In the genomic region with DNA sequence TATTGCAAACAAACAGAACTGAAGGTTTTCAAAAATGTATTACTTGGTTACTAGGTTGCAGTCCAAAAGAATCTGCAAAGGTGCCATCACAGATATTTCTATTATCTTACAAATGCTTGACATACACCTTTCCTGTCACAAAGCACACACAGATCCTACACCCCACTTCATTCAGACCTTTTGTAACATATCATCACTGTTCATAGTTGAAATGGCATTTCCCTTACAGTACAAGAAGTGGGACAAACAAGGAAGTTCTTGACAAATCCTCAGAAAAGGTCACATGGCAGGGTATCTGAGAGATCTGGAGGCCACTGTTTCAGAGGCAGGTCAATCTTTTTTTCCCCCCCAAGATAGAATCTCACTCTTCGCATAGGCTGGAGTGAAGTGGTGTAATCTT, we compare ENCODE assay signal across 24 cellular contexts.
"Had no signal": no experiment of that assay in that cellular context is flagged by ENCODE, and none has a peak within 500 bp of the region (broad histone marks: within the 10 kb centered on the region; RNA-seq: fewer than 3 reads in every experiment).

No MANE protein-coding gene starts in this region.

- H3K9me3 ChIP-seq: Peyer's patch, SJCRH30 had no signal

- H3K4me3 ChIP-seq: Peyer's patch, SJCRH30 had no signal

- DNase-seq: activated B cell treated with CpG ODN at 0.5 μM for 24 hours; activated CD4-positive, alpha-beta T cell treated with anti-CD3 and anti-CD28 coated beads for 1 hour; activated CD4-positive, alpha-beta T cell treated with anti-CD3 and anti-CD28 coated beads, Interleukin-2, amount 50 U/mL, for 48 hours; activated effector memory CD4-positive, alpha-beta T cell treated with anti-CD3 and anti-CD28 coated beads, Interleukin-2, amount 50 U/mL, for 16 hours; activated naive CD4-positive, alpha-beta T cell treated with Interleukin-2 at 50 U/mL for 16 hours; activated naive CD8-positive, alpha-beta T cell treated with anti-CD3 and anti-CD28 coated beads for 36 hours; activated T-cell treated with anti-CD3 and anti-CD28 coated beads, Interleukin-2, amount 50 U/mL, for 4 hours; Karpas-422; MM.1S; NCI-H1092 treated with DMSO at 0.1 percent for 48 hours; NCI-H1417 treated with DMSO at 0.1 percent for 48 hours; NCI-H1694; NCI-H2029; NCI-H2107; NCI-H345; NCI-H510A; NCI-H526 treated with DMSO at 0.1 percent for 48 hours; NCI-H82; Peyer's patch; Right ventricle myocardium superior; SJCRH30; T-helper 17 cell; T-helper 9 cell had no signal

- H3K27me3 ChIP-seq: Peyer's patch, SJCRH30 had no signal

- ATAC-seq: activated T-cell treated with anti-CD3 and anti-CD28 coated beads, Interleukin-2, amount 50 U/mL, for 4 hours; T-helper 17 cell had no signal

- H3K4me1 ChIP-seq: Peyer's patch, SJCRH30 had no signal

- H3K27ac ChIP-seq: Peyer's patch, RWPE1, SJCRH30 had no signal
